Comparison of ENCODE assay signal across 19 cellular contexts in the genomic region with DNA sequence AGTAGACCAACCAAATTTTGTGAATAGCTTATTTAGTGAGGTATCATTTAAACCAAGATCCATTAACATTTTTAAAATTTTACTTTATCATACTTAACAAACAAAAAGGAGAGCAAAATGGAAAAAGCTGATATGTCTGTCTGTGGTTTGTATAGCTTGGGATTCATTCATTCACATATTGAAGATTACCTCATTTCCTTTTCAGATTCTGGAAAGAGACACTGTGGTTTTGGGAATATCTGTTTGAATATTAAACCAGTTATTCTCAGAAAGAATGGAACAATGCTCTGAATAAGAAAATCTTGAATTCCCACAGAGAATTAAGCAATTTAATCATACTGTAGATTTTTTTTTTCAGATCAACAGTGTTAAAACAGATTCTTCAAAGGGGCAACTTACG.
DNase-seq lines count a peak whose midpoint lies in the region; ATAC-seq and TF ChIP-seq lines count a peak whose summit lies in the region.
"Had no signal": no experiment of that assay in that cellular context is flagged by ENCODE, and none has a peak within 500 bp of the region (broad histone marks: within the 10 kb centered on the region; RNA-seq: fewer than 3 reads in every experiment).

No MANE protein-coding gene starts in this region.

- no peak for TF ChIP-seq CTCF in astrocyte of the spinal cord (IDR thresholded peaks at IDR 0.05; ENCODE audit: low read depth, low read length)

- DNase-seq in AG08395 (ENCODE audit: low spot score) (peak; percentile 18), HT1080 (ENCODE audit: low read depth) (peak; percentile 37), astrocyte of the spinal cord (ENCODE audit: low read depth, low spot score) (peak; percentile 34), kidney tubule cell (ENCODE audit: low spot score) (peak; percentile 18), NCI-H2227 treated with DMSO at 0.1 percent for 48 hours (lab: John Stamatoyannopoulos, UW) (no peak), NCI-H510A (lab: John Stamatoyannopoulos, UW) (no peak)
- no peak for DNase-seq in activated naive CD4-positive, alpha-beta T cell treated with Interleukin-2 at 50 U/mL for 16 hours
- DNase-seq: 8988T; CD8-positive, alpha-beta memory T cell; DND-41; GF-D8; HFFc6; Karpas-422; MM.1S; NCI-H1105 treated with DMSO at 0.1 percent for 48 hours; NCI-H187 treated with DMSO at 0.1 percent for 48 hours; PC-9 had no signal

- no peak overlapping the region for H3K4me3 ChIP-seq in astrocyte of the spinal cord (ENCODE audit: low read depth, low read length)
- H3K4me3 ChIP-seq: BLaER1 treated with 17β-estradiol and CSF1 and Interleukin-3, amounts not matched to agents 10 nM and 100 nM; PC-9 had no signal

- in situ Hi-C loops in astrocyte of the spinal cord (cut with HindIII; ENCODE audit: low sequenced_read_pairs): no loop called here

- no peak for ATAC-seq in GM21576 (IDR thresholded peaks at IDR 0.05; ENCODE audit: unreplicated experiment)

Comparison
In these comparisons a context has a peak if more than half of its experiments do, and no peak if none do; other contexts are left out.
1. DNase-seq: peak in AG08395 (single experiment), HT1080 (single experiment), astrocyte of the spinal cord (single experiment) and kidney tubule cell (single experiment); none in activated naive CD4-positive, alpha-beta T cell treated with Interleukin-2 at 50 U/mL for 16 hours (single experiment), NCI-H2227 treated with DMSO at 0.1 percent for 48 hours (single experiment) and NCI-H510A (single experiment).